ENCODE assay signal across 1 cellular context in genomic region chr6:169800668-169801395, GRCh38.
TF ChIP-seq lines count a peak whose summit lies in the region.

No MANE protein-coding gene starts in this region.

TF ChIP-seq in HEK293, 187 proteins besides CTCF, POLR2A, EP300 and RAD21 (continued from another document):
- TF ChIP-seq, protein P1, sequence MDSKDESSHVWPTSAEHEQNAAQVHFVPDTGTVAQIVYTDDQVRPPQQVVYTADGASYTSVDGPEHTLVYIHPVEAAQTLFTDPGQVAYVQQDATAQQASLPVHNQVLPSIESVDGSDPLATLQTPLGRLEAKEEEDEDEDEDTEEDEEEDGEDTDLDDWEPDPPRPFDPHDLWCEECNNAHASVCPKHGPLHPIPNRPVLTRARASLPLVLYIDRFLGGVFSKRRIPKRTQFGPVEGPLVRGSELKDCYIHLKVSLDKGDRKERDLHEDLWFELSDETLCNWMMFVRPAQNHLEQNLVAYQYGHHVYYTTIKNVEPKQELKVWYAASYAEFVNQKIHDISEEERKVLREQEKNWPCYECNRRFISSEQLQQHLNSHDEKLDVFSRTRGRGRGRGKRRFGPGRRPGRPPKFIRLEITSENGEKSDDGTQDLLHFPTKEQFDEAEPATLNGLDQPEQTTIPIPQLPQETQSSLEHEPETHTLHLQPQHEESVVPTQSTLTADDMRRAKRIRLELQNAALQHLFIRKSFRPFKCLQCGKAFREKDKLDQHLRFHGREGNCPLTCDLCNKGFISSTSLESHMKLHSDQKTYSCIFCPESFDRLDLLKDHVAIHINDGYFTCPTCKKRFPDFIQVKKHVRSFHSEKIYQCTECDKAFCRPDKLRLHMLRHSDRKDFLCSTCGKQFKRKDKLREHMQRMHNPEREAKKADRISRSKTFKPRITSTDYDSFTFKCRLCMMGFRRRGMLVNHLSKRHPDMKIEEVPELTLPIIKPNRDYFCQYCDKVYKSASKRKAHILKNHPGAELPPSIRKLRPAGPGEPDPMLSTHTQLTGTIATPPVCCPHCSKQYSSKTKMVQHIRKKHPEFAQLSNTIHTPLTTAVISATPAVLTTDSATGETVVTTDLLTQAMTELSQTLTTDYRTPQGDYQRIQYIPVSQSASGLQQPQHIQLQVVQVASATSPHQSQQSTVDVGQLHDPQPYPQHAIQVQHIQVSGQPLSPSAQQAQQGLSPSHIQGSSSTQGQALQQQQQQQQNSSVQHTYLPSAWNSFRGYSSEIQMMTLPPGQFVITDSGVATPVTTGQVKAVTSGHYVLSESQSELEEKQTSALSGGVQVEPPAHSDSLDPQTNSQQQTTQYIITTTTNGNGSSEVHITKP (tag by site-specific recombination; IDR thresholded peaks at IDR 0.05), result 0 out of 2 replicates have a peak, but pooled peaks have one; percentile 32
- TF ChIP-seq ZNF133 (tag by site-specific recombination; IDR thresholded peaks at IDR 0.05), result no peak
- TF ChIP-seq, protein P2, sequence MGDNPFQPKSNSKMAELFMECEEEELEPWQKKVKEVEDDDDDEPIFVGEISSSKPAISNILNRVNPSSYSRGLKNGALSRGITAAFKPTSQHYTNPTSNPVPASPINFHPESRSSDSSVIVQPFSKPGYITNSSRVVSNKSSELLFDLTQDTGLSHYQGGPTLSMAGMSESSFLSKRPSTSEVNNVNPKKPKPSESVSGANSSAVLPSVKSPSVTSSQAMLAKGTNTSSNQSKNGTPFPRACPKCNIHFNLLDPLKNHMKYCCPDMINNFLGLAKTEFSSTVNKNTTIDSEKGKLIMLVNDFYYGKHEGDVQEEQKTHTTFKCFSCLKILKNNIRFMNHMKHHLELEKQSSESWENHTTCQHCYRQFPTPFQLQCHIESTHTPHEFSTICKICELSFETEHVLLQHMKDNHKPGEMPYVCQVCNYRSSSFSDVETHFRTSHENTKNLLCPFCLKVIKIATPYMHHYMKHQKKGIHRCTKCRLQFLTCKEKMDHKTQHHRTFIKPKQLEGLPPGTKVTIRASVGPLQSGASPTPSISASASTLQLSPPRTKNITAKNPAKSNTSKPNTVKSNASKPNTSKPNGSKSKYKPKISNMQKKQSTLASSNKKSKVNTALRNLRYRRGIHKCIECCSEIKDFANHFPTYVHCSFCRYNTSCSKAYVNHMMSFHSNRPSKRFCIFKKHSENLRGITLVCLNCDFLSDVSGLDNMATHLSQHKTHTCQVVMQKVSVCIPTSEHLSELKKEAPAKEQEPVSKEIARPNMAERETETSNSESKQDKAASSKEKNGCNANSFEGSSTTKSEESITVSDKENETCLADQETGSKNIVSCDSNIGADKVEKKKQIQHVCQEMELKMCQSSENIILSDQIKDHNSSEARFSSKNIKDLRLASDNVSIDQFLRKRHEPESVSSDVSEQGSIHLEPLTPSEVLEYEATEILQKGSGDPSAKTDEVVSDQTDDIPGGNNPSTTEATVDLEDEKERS (tag by site-specific recombination; IDR thresholded peaks at IDR 0.05), result no peak
- TF ChIP-seq, protein P3, sequence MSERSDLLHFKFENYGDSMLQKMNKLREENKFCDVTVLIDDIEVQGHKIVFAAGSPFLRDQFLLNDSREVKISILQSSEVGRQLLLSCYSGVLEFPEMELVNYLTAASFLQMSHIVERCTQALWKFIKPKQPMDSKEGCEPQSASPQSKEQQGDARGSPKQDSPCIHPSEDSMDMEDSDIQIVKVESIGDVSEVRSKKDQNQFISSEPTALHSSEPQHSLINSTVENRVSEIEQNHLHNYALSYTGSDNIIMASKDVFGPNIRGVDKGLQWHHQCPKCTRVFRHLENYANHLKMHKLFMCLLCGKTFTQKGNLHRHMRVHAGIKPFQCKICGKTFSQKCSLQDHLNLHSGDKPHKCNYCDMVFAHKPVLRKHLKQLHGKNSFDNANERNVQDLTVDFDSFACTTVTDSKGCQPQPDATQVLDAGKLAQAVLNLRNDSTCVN (tag by site-specific recombination; optimal IDR thresholded peaks at IDR 0.05), result no peak
- TF ChIP-seq ZNF23 (tag by site-specific recombination; IDR thresholded peaks at IDR 0.05; ENCODE audit: borderline replicate concordance), result no peak
- TF ChIP-seq, protein P4, sequence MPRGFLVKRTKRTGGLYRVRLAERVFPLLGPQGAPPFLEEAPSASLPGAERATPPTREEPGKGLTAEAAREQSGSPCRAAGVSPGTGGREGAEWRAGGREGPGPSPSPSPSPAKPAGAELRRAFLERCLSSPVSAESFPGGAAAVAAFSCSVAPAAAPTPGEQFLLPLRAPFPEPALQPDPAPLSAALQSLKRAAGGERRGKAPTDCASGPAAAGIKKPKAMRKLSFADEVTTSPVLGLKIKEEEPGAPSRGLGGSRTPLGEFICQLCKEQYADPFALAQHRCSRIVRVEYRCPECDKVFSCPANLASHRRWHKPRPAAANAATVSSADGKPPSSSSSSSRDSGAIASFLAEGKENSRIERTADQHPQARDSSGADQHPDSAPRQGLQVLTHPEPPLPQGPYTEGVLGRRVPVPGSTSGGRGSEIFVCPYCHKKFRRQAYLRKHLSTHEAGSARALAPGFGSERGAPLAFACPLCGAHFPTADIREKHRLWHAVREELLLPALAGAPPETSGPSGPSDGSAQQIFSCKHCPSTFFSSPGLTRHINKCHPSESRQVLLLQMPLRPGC (tag by site-specific recombination; IDR thresholded peaks at IDR 0.05), result no peak
- TF ChIP-seq ZNF645 (tag by site-specific recombination; IDR thresholded peaks at IDR 0.05), result no peak
- no peak for TF ChIP-seq ZNF354C (tag by site-specific recombination; IDR thresholded peaks at IDR 0.05; ENCODE audit: borderline replicate concordance, low read depth)
- TF ChIP-seq, protein P5, sequence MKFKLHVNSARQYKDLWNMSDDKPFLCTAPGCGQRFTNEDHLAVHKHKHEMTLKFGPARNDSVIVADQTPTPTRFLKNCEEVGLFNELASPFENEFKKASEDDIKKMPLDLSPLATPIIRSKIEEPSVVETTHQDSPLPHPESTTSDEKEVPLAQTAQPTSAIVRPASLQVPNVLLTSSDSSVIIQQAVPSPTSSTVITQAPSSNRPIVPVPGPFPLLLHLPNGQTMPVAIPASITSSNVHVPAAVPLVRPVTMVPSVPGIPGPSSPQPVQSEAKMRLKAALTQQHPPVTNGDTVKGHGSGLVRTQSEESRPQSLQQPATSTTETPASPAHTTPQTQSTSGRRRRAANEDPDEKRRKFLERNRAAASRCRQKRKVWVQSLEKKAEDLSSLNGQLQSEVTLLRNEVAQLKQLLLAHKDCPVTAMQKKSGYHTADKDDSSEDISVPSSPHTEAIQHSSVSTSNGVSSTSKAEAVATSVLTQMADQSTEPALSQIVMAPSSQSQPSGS (tag by site-specific recombination; IDR thresholded peaks at IDR 0.05; ENCODE audit: low read depth), result no peak
- TF ChIP-seq ZEB2 (tag by site-specific recombination; IDR thresholded peaks at IDR 0.05), result peak; percentile 58; the same call in 1 of the 2 replicates
- no peak for TF ChIP-seq ZNF132 (tag by site-specific recombination; IDR thresholded peaks at IDR 0.05; ENCODE audit: borderline replicate concordance)
- TF ChIP-seq ZNF10 (tag by site-specific recombination; IDR thresholded peaks at IDR 0.05), result no peak
- TF ChIP-seq, protein P6, sequence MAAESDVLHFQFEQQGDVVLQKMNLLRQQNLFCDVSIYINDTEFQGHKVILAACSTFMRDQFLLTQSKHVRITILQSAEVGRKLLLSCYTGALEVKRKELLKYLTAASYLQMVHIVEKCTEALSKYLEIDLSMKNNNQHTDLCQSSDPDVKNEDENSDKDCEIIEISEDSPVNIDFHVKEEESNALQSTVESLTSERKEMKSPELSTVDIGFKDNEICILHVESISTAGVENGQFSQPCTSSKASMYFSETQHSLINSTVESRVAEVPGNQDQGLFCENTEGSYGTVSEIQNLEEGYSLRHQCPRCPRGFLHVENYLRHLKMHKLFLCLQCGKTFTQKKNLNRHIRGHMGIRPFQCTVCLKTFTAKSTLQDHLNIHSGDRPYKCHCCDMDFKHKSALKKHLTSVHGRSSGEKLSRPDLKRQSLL (tag by site-specific recombination; IDR thresholded peaks at IDR 0.05), result no peak
- TF ChIP-seq ZNF600 (tag by site-specific recombination; IDR thresholded peaks at IDR 0.05), result peak; percentile 74; the same call in 1 of the 2 replicates
- TF ChIP-seq, protein P7, sequence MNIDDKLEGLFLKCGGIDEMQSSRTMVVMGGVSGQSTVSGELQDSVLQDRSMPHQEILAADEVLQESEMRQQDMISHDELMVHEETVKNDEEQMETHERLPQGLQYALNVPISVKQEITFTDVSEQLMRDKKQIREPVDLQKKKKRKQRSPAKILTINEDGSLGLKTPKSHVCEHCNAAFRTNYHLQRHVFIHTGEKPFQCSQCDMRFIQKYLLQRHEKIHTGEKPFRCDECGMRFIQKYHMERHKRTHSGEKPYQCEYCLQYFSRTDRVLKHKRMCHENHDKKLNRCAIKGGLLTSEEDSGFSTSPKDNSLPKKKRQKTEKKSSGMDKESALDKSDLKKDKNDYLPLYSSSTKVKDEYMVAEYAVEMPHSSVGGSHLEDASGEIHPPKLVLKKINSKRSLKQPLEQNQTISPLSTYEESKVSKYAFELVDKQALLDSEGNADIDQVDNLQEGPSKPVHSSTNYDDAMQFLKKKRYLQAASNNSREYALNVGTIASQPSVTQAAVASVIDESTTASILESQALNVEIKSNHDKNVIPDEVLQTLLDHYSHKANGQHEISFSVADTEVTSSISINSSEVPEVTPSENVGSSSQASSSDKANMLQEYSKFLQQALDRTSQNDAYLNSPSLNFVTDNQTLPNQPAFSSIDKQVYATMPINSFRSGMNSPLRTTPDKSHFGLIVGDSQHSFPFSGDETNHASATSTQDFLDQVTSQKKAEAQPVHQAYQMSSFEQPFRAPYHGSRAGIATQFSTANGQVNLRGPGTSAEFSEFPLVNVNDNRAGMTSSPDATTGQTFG (tag by site-specific recombination; IDR thresholded peaks at IDR 0.05; ENCODE audit: borderline replicate concordance), result no peak
- no peak for TF ChIP-seq ZBTB1 (tag by site-specific recombination; IDR thresholded peaks at IDR 0.05)
